In the genomic region with DNA sequence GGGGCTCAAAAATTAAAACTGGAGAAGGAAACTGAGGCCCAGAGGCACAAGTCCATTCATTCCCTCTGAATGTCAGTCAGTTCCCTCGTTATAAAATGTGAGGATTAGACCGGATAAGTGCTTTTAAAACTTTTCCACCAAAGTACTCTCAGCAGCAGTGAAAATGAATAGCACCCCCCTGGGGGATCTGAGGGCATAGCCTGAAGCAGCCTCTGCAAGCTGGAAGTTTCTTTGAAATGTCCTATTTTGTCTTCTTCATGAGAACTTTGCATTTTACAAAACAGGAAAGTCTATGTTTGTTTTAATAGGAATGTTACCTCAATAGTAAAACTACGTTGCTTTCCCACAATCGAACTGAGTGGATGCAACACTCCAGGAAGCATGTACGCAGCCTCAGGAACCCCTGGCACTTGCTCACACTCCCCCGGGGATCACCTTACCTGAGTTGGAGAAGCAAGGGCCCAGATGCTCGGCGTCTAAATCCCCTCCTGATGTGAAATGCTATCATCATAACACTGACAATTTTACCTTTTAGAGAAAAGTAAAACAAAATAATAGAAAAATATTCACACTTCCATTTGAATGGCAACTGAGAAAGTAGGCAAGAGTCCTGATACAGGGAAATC, we compare ENCODE assay signal across 17 cellular contexts.
DNase-seq lines count a peak whose midpoint lies in the region; ATAC-seq and TF ChIP-seq lines count a peak whose summit lies in the region.
"Had no signal": no experiment of that assay in that cellular context is flagged by ENCODE, and none has a peak within 500 bp of the region (broad histone marks: within the 10 kb centered on the region; RNA-seq: fewer than 3 reads in every experiment).

No MANE protein-coding gene starts in this region.

- H3K9me3 Mint-ChIP-seq in WTC11 = no peaks in the 10 kb centered on the region
- H3K9me3 Mint-ChIP-seq: CD4-positive, alpha-beta T cell had no signal

- H3K27ac ChIP-seq in coronary artery = peak overlapping the region in 1 of 2 donors; percentile 8

- DNase-seq in GM06990 (ENCODE audit: extremely low read depth, insufficient read length) (no peak), WTC11 (ENCODE audit: low spot score) (no peak), fibroblast of villous mesenchyme (ENCODE audit: low read depth) (no peak), sciatic nerve (ENCODE audit: low spot score) (no peak), 8988T (no peak), T1000 (lab: John Stamatoyannopoulos, UW) (no peak), coronary artery (ENCODE audit: low spot score) (no peak), NCI-H146 treated with DMSO at 0.1 percent for 48 hours (lab: John Stamatoyannopoulos, UW; ENCODE audit: unreplicated experiment) (no peak)
- DNase-seq: CD4-positive, alpha-beta T cell; hippocampal formation; midbrain; NCI-H1436; NCI-H748 treated with DMSO at 0.1 percent for 48 hours; posterior cingulate gyrus; stimulated activated CD4-positive, alpha-beta T cell treated with anti-CD3 and anti-CD28 coated beads, Interleukin-4, amount 100 ng/mL, for 4 hours had no signal

- CTCF ChIA-PET in WTC11 (lab: Charles Lee) = interaction anchor here (1.0 kb wide), 1 partner anchor 247 kb away, joined by 3 read pairs; no protein-coding TSS in a partner anchor

- no peaks in the 10 kb centered on the region for H3K36me3 ChIP-seq in GM06990 (ENCODE audit: control insufficient read depth, insufficient read depth, low read length)

- POLR2A ChIA-PET in WTC11 (lab: Charles Lee) = no interaction called here

- H3K27ac Mint-ChIP-seq in WTC11 = no peak overlapping the region
- H3K27ac Mint-ChIP-seq: CD4-positive, alpha-beta T cell; stimulated activated naive CD8-positive, alpha-beta T cell treated with anti-CD3 and anti-CD28 coated beads, Interleukin-15, Interleukin-2, amounts not matched to agents 100 ng/mL and 50 ng/mL, for 24 hours had no signal

- no peak overlapping the region for H3K4me3 ChIP-seq in GM06990 (replicated peaks; ENCODE audit: low read depth, low read length)
- no peak overlapping the region for H3K4me3 ChIP-seq in fibroblast of villous mesenchyme (ENCODE audit: low read depth, low read length)
- no peak overlapping the region for H3K4me3 ChIP-seq in coronary artery

- intact Hi-C loops in sciatic nerve (cut with DNase I) = no loop called here

- no peaks in the 10 kb centered on the region for H3K36me3 Mint-ChIP-seq in WTC11
- H3K36me3 Mint-ChIP-seq: IgD-negative memory B cell had no signal

- peak; percentile 47; the same call in 1 of the 2 replicates for ATAC-seq in WTC11
- peak; percentile 74 for ATAC-seq in sciatic nerve

- H3K4me3 Mint-ChIP-seq in WTC11 = no peak overlapping the region
- H3K4me3 Mint-ChIP-seq: CD4-positive, alpha-beta T cell; IgD-negative memory B cell; stimulated activated naive CD8-positive, alpha-beta T cell treated with anti-CD3 and anti-CD28 coated beads, Interleukin-15, Interleukin-2, amounts not matched to agents 100 ng/mL and 50 ng/mL, for 24 hours had no signal

- TF ChIP-seq CTCF in GM06990 (IDR thresholded peaks at IDR 0.05; ENCODE audit: insufficient read depth, low read length, poor library complexity, severe bottlenecking) = peak; percentile 6
- no peak for TF ChIP-seq CTCF in WTC11 (IDR thresholded peaks at IDR 0.05)
- peak; percentile 13 for TF ChIP-seq CTCF in fibroblast of villous mesenchyme (IDR thresholded peaks at IDR 0.05; ENCODE audit: insufficient read depth, low read depth, low read length)
- no peak for TF ChIP-seq CTCF in coronary artery (IDR thresholded peaks at IDR 0.05)

- no peaks in the 10 kb centered on the region for H3K27me3 Mint-ChIP-seq in WTC11 (ENCODE audit: low read depth)
- H3K27me3 Mint-ChIP-seq: CD4-positive, alpha-beta T cell; IgD-negative memory B cell; stimulated activated naive CD8-positive, alpha-beta T cell treated with anti-CD3 and anti-CD28 coated beads, Interleukin-15, Interleukin-2, amounts not matched to agents 100 ng/mL and 50 ng/mL, for 24 hours had no signal

- peaks cover 12% of the 10 kb centered on the region for H3K4me1 Mint-ChIP-seq in WTC11

- no peaks in the 10 kb centered on the region for H3K27me3 ChIP-seq in GM06990 (replicated peaks; ENCODE audit: control insufficient read depth, insufficient read depth, low read length)

TF ChIP-seq in WTC11, 78 proteins besides CTCF, POLR2A, EP300 and RAD21:
- TF ChIP-seq TEAD4 (CRISPR knock-in tag; IDR thresholded peaks at IDR 0.05) (no peak), OVOL2 (CRISPR knock-in tag; IDR thresholded peaks at IDR 0.05; ENCODE audit: borderline replicate concordance) (no peak)
TF ChIP-seq in WTC11: peak in this region for 0.

Comparison
In these comparisons a context has a peak if more than half of its experiments do, and no peak if none do; other contexts are left out.
1. CTCF ChIP-seq: peak in GM06990 (single experiment) and fibroblast of villous mesenchyme (single experiment); none in WTC11 (single experiment) and coronary artery (single experiment).